Comparison of ENCODE assay signal across 9 cellular contexts in genomic region chr16:70267516-70267915, GRCh38. TPM values are rescaled to one million over a fixed set of nuclear protein-coding genes. Genes with fewer than 3 reads are reported as not detected.
DNase-seq lines count a peak whose midpoint lies in the region; ATAC-seq and TF ChIP-seq lines count a peak whose summit lies in the region.
"Had no signal": no experiment of that assay in that cellular context is flagged by ENCODE, and none has a peak within 500 bp of the region (broad histone marks: within the 10 kb centered on the region; RNA-seq: fewer than 3 reads in every experiment).

No MANE protein-coding gene starts in this region.

- H3K27me3 Mint-ChIP-seq in GM23338 (ENCODE audit: insufficient read depth, low read depth, poor library complexity) = peaks cover 7% of the 10 kb centered on the region

- TF ChIP-seq CTCF in GM23338 (conservative IDR thresholded peaks at IDR 0.05; ENCODE audit: low read depth in 2 of 2) (peak; percentile 65 to 74), fibroblast of lung (conservative IDR thresholded peaks at IDR 0.05 in 1 of 2, IDR thresholded peaks at IDR 0.05 in 1 of 2; ENCODE audit: low read depth in 1 of 2, low read length in 2 of 2) (peak; percentile 57 to 68), smooth muscle cell (IDR thresholded peaks at IDR 0.05; ENCODE audit: borderline replicate concordance, insufficient read depth, poor library complexity, severe bottlenecking) (peak; percentile 54)

- H3K9me3 Mint-ChIP-seq in GM23338 = no peaks in the 10 kb centered on the region; the same call in 2 of the 3 replicates

- ATAC-seq in GM23338 = peak; percentile 85
- ATAC-seq in GM21381 (IDR thresholded peaks at IDR 0.05; ENCODE audit: unreplicated experiment) = no peak

- H2AFZ ChIP-seq in GM23338 = no peak overlapping the region
- no peak overlapping the region for H2AFZ ChIP-seq in fibroblast of lung (ENCODE audit: low read length)
- no peak overlapping the region for H2AFZ ChIP-seq in smooth muscle cell (ENCODE audit: low read depth)

- H3K36me3 ChIP-seq in GM23338 (ENCODE audit: insufficient read depth) (peaks cover 96% of the 10 kb centered on the region), fibroblast of lung (ENCODE audit: control insufficient read depth, insufficient read depth, low read length) (peaks cover 22% of the 10 kb centered on the region), smooth muscle cell (ENCODE audit: low read depth) (peaks cover 32% of the 10 kb centered on the region)

- H4K20me1 ChIP-seq in GM23338 (replicated peaks; ENCODE audit: insufficient read depth) (peaks cover 56% of the 10 kb centered on the region), fibroblast of lung (ENCODE audit: control insufficient read depth, extremely low read depth, insufficient read depth, low read length) (no peaks in the 10 kb centered on the region), smooth muscle cell (ENCODE audit: low read depth) (peaks cover 38% of the 10 kb centered on the region)

- H3K27ac Mint-ChIP-seq in GM23338 = no peak overlapping the region

- H3K4me1 Mint-ChIP-seq in GM23338 = no peaks in the 10 kb centered on the region

- H3K9ac ChIP-seq in fibroblast of lung (ENCODE audit: insufficient read depth, low read length) = no peak overlapping the region
- H3K9ac ChIP-seq in smooth muscle cell (ENCODE audit: low read depth) = no peak overlapping the region
- H3K9ac ChIP-seq: BLaER1 had no signal

- WGBS in smooth muscle cell (ENCODE audit: low lambda C conversion rate) = 84% methylated on average over 6 of the region's 6 CpGs

- no peaks in the 10 kb centered on the region for H3K4me1 ChIP-seq in GM23338 (ENCODE audit: insufficient read depth)
- H3K4me1 ChIP-seq in fibroblast of lung (ENCODE audit: control insufficient read depth, extremely low read depth, insufficient read depth, low read length) = no peaks in the 10 kb centered on the region
- no peaks in the 10 kb centered on the region for H3K4me1 ChIP-seq in smooth muscle cell (ENCODE audit: low read depth)

- no peak overlapping the region for H3K4me2 ChIP-seq in GM23338
- no peak overlapping the region for H3K4me2 ChIP-seq in fibroblast of lung (ENCODE audit: extremely low read depth, insufficient read depth, low read length)
- no peak overlapping the region for H3K4me2 ChIP-seq in smooth muscle cell
- H3K4me2 ChIP-seq: BLaER1 had no signal

- H3F3A ChIP-seq in GM23338 (replicated peaks; ENCODE audit: low read depth) = peaks cover 64% of the 10 kb centered on the region
- H3F3A ChIP-seq in smooth muscle cell (ENCODE audit: low read depth) = peaks cover 5% of the 10 kb centered on the region

- intact Hi-C loops in posterior vena cava (cut with DNase I) = no loop called here

- H3K4me3 ChIP-seq in GM23338 (no peak overlapping the region), fibroblast of lung (replicated peaks in 1 of 4; ENCODE audit: control extremely low read depth in 1 of 4, insufficient read depth in 1 of 4, low read depth in 3 of 4, low read length in 4 of 4) (no peak overlapping the region), smooth muscle cell (no peak overlapping the region)
- H3K4me3 ChIP-seq: BLaER1 had no signal

- H3K4me3 Mint-ChIP-seq in GM23338 = no peak overlapping the region

- H3K9me3 ChIP-seq in fibroblast of lung (ENCODE audit: control insufficient read depth, insufficient read depth, low read depth, low read length) (no peaks in the 10 kb centered on the region), smooth muscle cell (replicated peaks; ENCODE audit: low read depth) (no peaks in the 10 kb centered on the region)
- H3K9me3 ChIP-seq: BLaER1 had no signal

- DNase-seq in NCI-H1092 treated with DMSO at 0.1 percent for 48 hours (lab: John Stamatoyannopoulos, UW) (peak; percentile 52), NCI-H1092 (lab: John Stamatoyannopoulos, UW) (no peak), GM23338 (ENCODE audit: low spot score) (peak; percentile 85), SHP77 (lab: John Stamatoyannopoulos, UW) (peak; percentile 50 to 51), fibroblast of lung (ENCODE audit: low read depth in 2 of 2) (peak; percentile 24 to 44), smooth muscle cell (lab: John Stamatoyannopoulos, UW; ENCODE audit: unreplicated experiment) (no peak), posterior vena cava (ENCODE audit: low spot score) (no peak)

- 0 out of 2 replicates have a peak overlapping the region, but pooled peaks have one; percentile 66 for H3K27ac ChIP-seq in GM23338 (ENCODE audit: low read depth)
- no peak overlapping the region for H3K27ac ChIP-seq in fibroblast of lung (ENCODE audit: insufficient read depth, low read length)
- H3K27ac ChIP-seq in smooth muscle cell (ENCODE audit: low read depth) = no peak overlapping the region
- H3K27ac ChIP-seq: BLaER1 had no signal

- peaks cover 97% of the 10 kb centered on the region for H3K36me3 Mint-ChIP-seq in GM23338 (ENCODE audit: low read depth)

- no peaks in the 10 kb centered on the region for H3K27me3 ChIP-seq in GM23338 (ENCODE audit: insufficient read depth)
- H3K27me3 ChIP-seq in fibroblast of lung (ENCODE audit: control insufficient read depth, insufficient read depth, low read length) = no peaks in the 10 kb centered on the region
- H3K27me3 ChIP-seq in smooth muscle cell (ENCODE audit: low read depth) = no peaks in the 10 kb centered on the region
- H3K27me3 ChIP-seq: BLaER1 had no signal

- H3K79me2 ChIP-seq in GM23338 (replicated peaks; ENCODE audit: insufficient read depth) (peaks cover 24% of the 10 kb centered on the region), fibroblast of lung (ENCODE audit: control insufficient read depth, insufficient read depth, low read length) (no peaks in the 10 kb centered on the region), smooth muscle cell (ENCODE audit: low read depth) (peaks cover 13% of the 10 kb centered on the region)

- no peaks in the 10 kb centered on the region for H3K9me2 ChIP-seq in GM23338 (ENCODE audit: insufficient read depth)

RNA-seq across cellular contexts. Expression of gene EXOSC6, which starts 15.8 kb away (rescaled TPM):
- total RNA-seq in GM23338 (2014; rRNA removed; shearing (Covaris generic)) = 27.8 and 28.2 TPM in 2 replicates
- polyA plus RNA-seq in GM23338 (2016; fragmentation: Nextera tagmentation; extraction: Ambion mirVana) = 13.7 and 14.4 TPM in 2 replicates
- total RNA-seq in fibroblast of lung = 47.2 and 49.6 TPM in 2 replicates
- polyA plus RNA-seq in fibroblast of lung = 8.6 and 12.0 TPM in 2 replicates
- polyA plus RNA-seq in fibroblast of lung (2012) = 5.6 and 9.4 TPM in 2 replicates
- polyA minus RNA-seq in fibroblast of lung (ENCODE audit: low replicate concordance) = 9.9 and 12.3 TPM in 2 replicates
- total RNA-seq in smooth muscle cell = 10.0 and 10.7 TPM in 2 replicates
- polyA plus RNA-seq in smooth muscle cell = 14.8 and 16.0 TPM in 2 replicates
- 10 to 100 TPM; 17.2 to 20.6 TPM for total RNA-seq in posterior vena cava

RNA-seq across cellular contexts. Expression of gene AARS1, which starts 21.8 kb away (rescaled TPM):
- 263 and 292 TPM in 2 replicates for total RNA-seq in GM23338 (2014; rRNA removed; shearing (Covaris generic))
- 97.5 and 105 TPM in 2 replicates for polyA plus RNA-seq in GM23338 (2016; fragmentation: Nextera tagmentation; extraction: Ambion mirVana)
- 440 and 596 TPM in 2 replicates for total RNA-seq in fibroblast of lung
- polyA plus RNA-seq in fibroblast of lung = 134 and 137 TPM in 2 replicates
- 110 and 121 TPM in 2 replicates for polyA plus RNA-seq in fibroblast of lung (2012)
- 176 and 192 TPM in 2 replicates for polyA minus RNA-seq in fibroblast of lung (ENCODE audit: low replicate concordance)
- 54.0 and 67.0 TPM in 2 replicates for total RNA-seq in smooth muscle cell
- 90.8 and 92.4 TPM in 2 replicates for polyA plus RNA-seq in smooth muscle cell
- 10 to 100 TPM; 77.2 to 86.3 TPM for total RNA-seq in posterior vena cava

RNA-seq across cellular contexts. Expression of gene DDX19B, which starts 31.5 kb away (rescaled TPM):
- total RNA-seq in GM23338 (2014; rRNA removed; shearing (Covaris generic)) = 45.8 and 55.2 TPM in 2 replicates
- 38.8 and 42.2 TPM in 2 replicates for polyA plus RNA-seq in GM23338 (2016; fragmentation: Nextera tagmentation; extraction: Ambion mirVana)
- total RNA-seq in fibroblast of lung = 23.9 and 30.7 TPM in 2 replicates
- 41.0 and 46.0 TPM in 2 replicates for polyA plus RNA-seq in fibroblast of lung
- polyA plus RNA-seq in fibroblast of lung (2012) = 38.4 and 40.4 TPM in 2 replicates
- 30.5 and 31.1 TPM in 2 replicates for polyA minus RNA-seq in fibroblast of lung (ENCODE audit: low replicate concordance)
- total RNA-seq in smooth muscle cell = 24.5 and 49.6 TPM in 2 replicates
- 31.8 and 40.9 TPM in 2 replicates for polyA plus RNA-seq in smooth muscle cell
- total RNA-seq in posterior vena cava = 10 to 100 TPM; 18.8 to 20.2 TPM

Comparison
In these comparisons a context has a peak if more than half of its experiments do, and no peak if none do; other contexts are left out.
1. DNase-seq: peak in NCI-H1092 treated with DMSO at 0.1 percent for 48 hours (single experiment), GM23338 (single experiment), SHP77 (2 of 2) and fibroblast of lung (2 of 2); none in NCI-H1092 (single experiment), smooth muscle cell (single experiment) and posterior vena cava (single experiment).
2. Peak in every context shown above with its lines, with median percentiles within 50 percentile points of each other: CTCF ChIP-seq.